ENCODE assay signal across 17 cellular contexts in the genomic region with DNA sequence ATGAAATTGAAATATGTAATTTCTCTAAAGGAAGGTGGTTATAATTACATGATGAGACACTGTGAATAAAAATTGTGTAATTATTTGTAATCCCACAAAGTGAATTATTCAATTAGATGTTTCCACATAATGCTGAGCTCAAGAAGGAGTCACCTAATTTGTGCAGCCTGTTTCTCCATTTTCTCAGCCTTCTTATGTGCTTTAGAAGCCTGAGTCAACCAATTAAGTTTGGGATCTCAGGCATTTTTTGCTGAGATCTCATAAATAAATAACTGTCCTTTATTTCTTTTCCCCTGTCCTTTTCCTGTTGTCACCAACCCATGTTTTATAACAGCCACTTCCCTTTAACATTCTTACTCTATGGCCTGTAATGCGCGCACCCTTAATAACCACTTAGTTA.
DNase-seq lines count a peak whose midpoint lies in the region; ATAC-seq and TF ChIP-seq lines count a peak whose summit lies in the region.
"Had no signal": no experiment of that assay in that cellular context is flagged by ENCODE, and none has a peak within 500 bp of the region (broad histone marks: within the 10 kb centered on the region; RNA-seq: fewer than 3 reads in every experiment).

No MANE protein-coding gene starts in this region.

- TF ChIP-seq CTCF in A673 (conservative IDR thresholded peaks at IDR 0.05; ENCODE audit: low read depth, low read length): no peak

- CTCF ChIA-PET in A673 (lab: Charles Lee): no interaction called here

- H3K4me1 ChIP-seq in A673 (ENCODE audit: insufficient read depth, low read length, poor library complexity, severe bottlenecking): no peaks in the 10 kb centered on the region

- H3K36me3 ChIP-seq in A673 (ENCODE audit: insufficient read depth, low read length, poor library complexity, severe bottlenecking): no peaks in the 10 kb centered on the region

- DNase-seq in NCI-H82 (lab: John Stamatoyannopoulos, UW) (peak; percentile 32), NCI-H82 treated with DMSO at 0.1 percent for 48 hours (lab: John Stamatoyannopoulos, UW; ENCODE audit: unreplicated experiment) (no peak), A673 (ENCODE audit: low spot score) (peak; percentile 60), NCI-H69 (lab: John Stamatoyannopoulos, UW) (peak; percentile 8), fibroblast of gingiva (ENCODE audit: low read depth) (peak; percentile 51)
- DNase-seq in activated effector memory CD4-positive, alpha-beta T cell treated with anti-CD3 and anti-CD28 coated beads, Interleukin-2, amount 50 U/mL, for 16 hours: no peak
- DNase-seq in activated naive CD4-positive, alpha-beta T cell treated with anti-CD3 and anti-CD28 coated beads, Interleukin-2, amount 50 U/mL, for 72 hours (ENCODE audit: low spot score in 2 of 2): no peak
- DNase-seq: CD4-positive, alpha-beta memory T cell; DMS79; EL; GOT3; H9 had no signal

- no peak overlapping the region for H3K27ac ChIP-seq in A673 (ENCODE audit: low read depth, low read length, poor library complexity, severe bottlenecking)
- H3K27ac ChIP-seq: 22Rv1, C4-2B had no signal

- H3K27me3 ChIP-seq in A673 (replicated peaks; ENCODE audit: insufficient read depth, low read depth, low read length, poor library complexity): no peaks in the 10 kb centered on the region

- H3K9me3 ChIP-seq in A673 (ENCODE audit: low read depth, low read length, poor library complexity, severe bottlenecking): no peaks in the 10 kb centered on the region

- POLR2A ChIA-PET in A673 (lab: Charles Lee; ENCODE audit: low non-redundant PET): no interaction called here

- no peak for ATAC-seq in activated naive CD4-positive, alpha-beta T cell treated with anti-CD3 and anti-CD28 coated beads, Interleukin-2, amount 50 U/mL, for 72 hours
- ATAC-seq in esophagus mucosa: no peak

- BruUV-seq in A673 (replicated peaks; lab: Mats Ljungman, UMichigan): no TSS peak

- H3K36me3 Mint-ChIP-seq in activated naive CD4-positive, alpha-beta T cell treated with anti-CD3 and anti-CD28 coated beads, Interleukin-2, amount 50 U/mL, for 72 hours: no peaks in the 10 kb centered on the region
- H3K36me3 Mint-ChIP-seq: CD4-positive, alpha-beta memory T cell; IgD-negative memory B cell had no signal

- H3K9me3 Mint-ChIP-seq in activated naive CD4-positive, alpha-beta T cell treated with anti-CD3 and anti-CD28 coated beads, Interleukin-2, amount 50 U/mL, for 72 hours: peaks cover 0 to 9% of the 10 kb centered on the region in 2 donors

- intact Hi-C loops in A673 (cut with micrococcal nuclease; ENCODE audit: unreplicated experiment): no loop called here

- no peak overlapping the region for H3K27ac Mint-ChIP-seq in activated naive CD4-positive, alpha-beta T cell treated with anti-CD3 and anti-CD28 coated beads, Interleukin-2, amount 50 U/mL, for 72 hours
- H3K27ac Mint-ChIP-seq: B cell; CD4-positive, alpha-beta memory T cell; H9 had no signal

- H3K4me3 ChIP-seq in A673 (ENCODE audit: low read depth, low read length, poor library complexity, severe bottlenecking): no peak overlapping the region

Comparison
In these comparisons a context has a peak if more than half of its experiments do, and no peak if none do; other contexts are left out.
1. DNase-seq: peak in NCI-H82 (single experiment), A673 (single experiment), NCI-H69 (single experiment) and fibroblast of gingiva (single experiment); none in NCI-H82 treated with DMSO at 0.1 percent for 48 hours (single experiment), activated effector memory CD4-positive, alpha-beta T cell treated with anti-CD3 and anti-CD28 coated beads, Interleukin-2, amount 50 U/mL, for 16 hours (single experiment) and activated naive CD4-positive, alpha-beta T cell treated with anti-CD3 and anti-CD28 coated beads, Interleukin-2, amount 50 U/mL, for 72 hours (0 of 2).